17 cellular contexts compared by ENCODE assay signal in genomic region chr22:20106849-20107237, GRCh38. TPM values are rescaled to one million over a fixed set of nuclear protein-coding genes. Genes with fewer than 3 reads are reported as not detected.
A peak's percentile ranks its signal among the peaks of the same experiment; 100 is the strongest.
DNase-seq lines count a peak whose midpoint lies in the region; ATAC-seq and TF ChIP-seq lines count a peak whose summit lies in the region.
"Had no signal": no experiment of that assay in that cellular context is flagged by ENCODE, and none has a peak within 500 bp of the region (broad histone marks: within the 10 kb centered on the region; RNA-seq: fewer than 3 reads in every experiment).

No MANE protein-coding gene starts in this region.

- H3K4me1 ChIP-seq in lower lobe of right lung, result no peaks in the 10 kb centered on the region
- peaks cover 31 to 48% (median 42%) of the 10 kb centered on the region in 3 donors for H3K4me1 ChIP-seq in skeletal muscle tissue (ENCODE audit: control insufficient read depth in 3 of 3, insufficient read depth in 3 of 3, low read length in 3 of 3)

- H3K36me3 ChIP-seq in lower lobe of right lung (peaks cover 93% of the 10 kb centered on the region), skeletal muscle tissue (ENCODE audit: control insufficient read depth in 3 of 3, insufficient read depth in 3 of 3, low read length in 3 of 3) (peaks cover 67 to 72% (median 72%) of the 10 kb centered on the region in 3 donors)

- H3K27ac Mint-ChIP-seq in Calu3 (ENCODE audit: unreplicated experiment), result peak overlapping the region; percentile 56
- H3K27ac Mint-ChIP-seq in T-helper 17 cell, result peak overlapping the region; percentile 47
- H3K27ac Mint-ChIP-seq: GM23338 had no signal

- H3K27ac ChIP-seq in lower lobe of right lung, result no peak overlapping the region
- H3K27ac ChIP-seq in skeletal muscle tissue (ENCODE audit: low read depth, low read length), result peak overlapping the region; percentile 64
- H3K27ac ChIP-seq: C4-2B, KMS-11 had no signal

- ATAC-seq in T-helper 17 cell (no peak), lower lobe of right lung (no peak), GM19324 (IDR thresholded peaks at IDR 0.05; ENCODE audit: low FRiP score, unreplicated experiment) (no peak), GM18868 (IDR thresholded peaks at IDR 0.05; ENCODE audit: unreplicated experiment) (no peak)
- ATAC-seq: GM12878, GM23338, HepG2 had no signal

- H3K4me3 ChIP-seq in lower lobe of right lung (no peak overlapping the region), skeletal muscle tissue (ENCODE audit: low read length in 3 of 3) (peak overlapping the region in 1 of 3 donors; percentile 29)
- H3K4me3 ChIP-seq: GM12878, GM23338 had no signal

- intact Hi-C loops in Calu3 (cut with micrococcal nuclease; ENCODE audit: unreplicated experiment), result no loop called here
- intact Hi-C loops in lower lobe of right lung (cut with DNase I), result no loop called here

- BruUV-seq in Calu3 (replicated peaks; lab: Mats Ljungman, UMichigan), result no TSS peak

- H3K27me3 ChIP-seq in lower lobe of right lung (ENCODE audit: low read depth) (no peaks in the 10 kb centered on the region), skeletal muscle tissue (ENCODE audit: control insufficient read depth in 3 of 3, insufficient read depth in 3 of 3, low read length in 3 of 3) (no peaks in the 10 kb centered on the region)

- H3K4me1 Mint-ChIP-seq in Calu3 (ENCODE audit: low read depth, unreplicated experiment), result no peaks in the 10 kb centered on the region
- peaks cover 10% of the 10 kb centered on the region for H3K4me1 Mint-ChIP-seq in T-helper 17 cell

- no peak for DNase-seq in Calu3
- no peak for DNase-seq in T-helper 17 cell
- peak; percentile 30 for DNase-seq in lower lobe of right lung
- no peak for DNase-seq in epidermal melanocyte (ENCODE audit: insufficient read length, low spot score)
- DNase-seq: DMS 273 treated with DMSO at 0.1 percent for 48 hours, GDM1, NCI-H1092, NCI-H146, NCI-H2081 treated with DMSO at 0.1 percent for 48 hours had no signal

- H3K9ac ChIP-seq in skeletal muscle tissue (ENCODE audit: low read depth in 1 of 3, low read length in 3 of 3), result peak overlapping the region; percentile 45 to 79 (median 68)
- H3K9ac ChIP-seq: KMS-11 had no signal

- no peak overlapping the region for H3K4me3 Mint-ChIP-seq in Calu3 (ENCODE audit: low read depth, unreplicated experiment)
- H3K4me3 Mint-ChIP-seq in T-helper 17 cell, result no peak overlapping the region
- H3K4me3 Mint-ChIP-seq: GM23338 had no signal

- CTCF ChIA-PET in Calu3 (lab: Charles Lee), result interaction anchor here (0.6 kb wide), 1 partner anchor 439 kb away, joined by 4 read pairs; no protein-coding TSS in a partner anchor

- H3K9me3 Mint-ChIP-seq in Calu3 (ENCODE audit: low read depth, unreplicated experiment), result no peaks in the 10 kb centered on the region
- H3K9me3 Mint-ChIP-seq: GM23338 had no signal

- no peak for TF ChIP-seq CTCF in Calu3 (IDR thresholded peaks at IDR 0.05; ENCODE audit: unreplicated experiment)
- no peak for TF ChIP-seq CTCF in lower lobe of right lung (IDR thresholded peaks at IDR 0.05)

- H3K27me3 Mint-ChIP-seq in Calu3 (ENCODE audit: unreplicated experiment) (no peaks in the 10 kb centered on the region), T-helper 17 cell (no peaks in the 10 kb centered on the region)

- H3K36me3 Mint-ChIP-seq in Calu3 (ENCODE audit: insufficient read depth, unreplicated experiment) (peaks cover 64% of the 10 kb centered on the region), T-helper 17 cell (ENCODE audit: low read depth) (peaks cover 2% of the 10 kb centered on the region)

- H3K9me3 ChIP-seq in T-helper 17 cell (ENCODE audit: control insufficient read depth, low read length, poor library complexity, severe bottlenecking) (no peaks in the 10 kb centered on the region), lower lobe of right lung (no peaks in the 10 kb centered on the region), skeletal muscle tissue (ENCODE audit: control insufficient read depth in 3 of 3, low read length in 3 of 3) (no peaks in the 10 kb centered on the region)

RNA-seq across cellular contexts. Expression of gene RANBP1, which starts 9.1 kb away (rescaled TPM):
- total RNA-seq in Calu3 (2022) (205 and 208 TPM in 2 replicates), T-helper 17 cell (10 to 100 TPM; 65.7 to 75.2 TPM), lower lobe of right lung (58.3 TPM), skeletal muscle tissue (85.1 TPM)

RNA-seq across cellular contexts. Expression of gene TRMT2A, which starts 10.2 kb away (rescaled TPM):
- total RNA-seq in Calu3 (2022), result 63.0 and 71.9 TPM in 2 replicates
- total RNA-seq in T-helper 17 cell, result 10 to 100 TPM; 77.1 to 85.5 TPM
- 70.4 TPM for total RNA-seq in lower lobe of right lung
- 31.8 TPM for total RNA-seq in skeletal muscle tissue

RNA-seq across cellular contexts. Expression of gene ZDHHC8, which starts 24.8 kb away (rescaled TPM):
- 78.4 and 87.2 TPM in 2 replicates for total RNA-seq in Calu3 (2022)
- total RNA-seq in T-helper 17 cell, result 10 to 100 TPM; 60.1 to 75.8 TPM
- 77.2 TPM for total RNA-seq in lower lobe of right lung
- total RNA-seq in skeletal muscle tissue, result 3.1 TPM

RNA-seq across cellular contexts. Expression of gene DGCR8, which starts 26.8 kb away (rescaled TPM):
- 53.1 and 54.7 TPM in 2 replicates for total RNA-seq in Calu3 (2022)
- 10 to 100 TPM; 32.0 to 37.9 TPM for total RNA-seq in T-helper 17 cell
- total RNA-seq in lower lobe of right lung, result 29.5 TPM
- 38.1 TPM for total RNA-seq in skeletal muscle tissue

RNA-seq across cellular contexts. Expression of gene CCDC188, which starts 44.0 kb away (rescaled TPM):
- total RNA-seq in Calu3 (2022) (not detected in 2 replicates), T-helper 17 cell (1 to 10 TPM in 1 of 2 donors, not detected in 1; 1.5 TPM), lower lobe of right lung (0.77 TPM), skeletal muscle tissue (not detected)
- total RNA-seq: GM12878, GM23338, HepG2 had no signal

Comparison
In these comparisons a context has a peak if more than half of its experiments do, and no peak if none do; other contexts are left out.
1. RNA of gene ZDHHC8, which starts 24.8 kb away (total RNA-seq): 78.4 to 87.2 TPM in Calu3, 77.2 TPM in lower lobe of right lung (single experiment) and 60.1 to 75.8 TPM in T-helper 17 cell; 3.1 TPM in skeletal muscle tissue (single experiment); every median in the first group is over 10 times any median in the second.